Comparison of ENCODE assay signal across 33 cellular contexts in genomic region chr1:200458780-200459179, GRCh38.
"Had no signal": no experiment of that assay in that cellular context is flagged by ENCODE, and none has a peak within 500 bp of the region (broad histone marks: within the 10 kb centered on the region; RNA-seq: fewer than 3 reads in every experiment).

No MANE protein-coding gene starts in this region.

- H3K9me3 Mint-ChIP-seq: activated B cell treated with CpG ODN at 0.5 μM for 24 hours; activated CD4-positive, alpha-beta memory T cell treated with anti-CD3 and anti-CD28 coated beads for 36 hours; activated CD4-positive, alpha-beta T cell treated with anti-CD3 and anti-CD28 coated beads, Interleukin-2, amount 10 ng/mL, durations not matched to agents 24 days and 14 days; activated CD8-positive, alpha-beta T cell treated with anti-CD3 and anti-CD28 coated beads for 36 hours; activated naive CD4-positive, alpha-beta T cell treated with anti-CD3 and anti-CD28 coated beads, Interleukin-2, amount 10 ng/mL, durations not matched to agents 7 days and 5 days; activated naive CD4-positive, alpha-beta T cell treated with anti-CD3 and anti-CD28 coated beads, Interleukin-2, amount 50 U/mL, for 24 hours; activated naive CD8-positive, alpha-beta T cell treated with anti-CD3 and anti-CD28 coated beads, Interleukin-2, amount 10 ng/mL, durations not matched to agents 7 days and 5 days; activated naive CD8-positive, alpha-beta T cell treated with anti-CD3 and anti-CD28 coated beads, Interleukin-2, amount 50 U/mL, for 24 hours; activated T-cell treated with anti-CD3 and anti-CD28 coated beads, Interleukin-2, amount 50 U/mL, for 24 hours; activated T-helper 2 cell treated with anti-CD3 and anti-CD28 coated beads, Interferon-gamma antibody, Interleukin-2, Interleukin-4, amounts not matched to agents 10 μg/mL and 5 μg/mL and 100 μg/mL, durations not matched to agents 14 hours and 24 hours and 36 hours; brain; central memory CD8-positive, alpha-beta T cell; T-helper 1 cell treated with Interleukin-12 subunit alpha and Interleukin-12 subunit beta and Interleukin-4 antibody, amounts not matched to agents 30 μg/mL and 1 μg/mL, for 36 hours; T-helper 2 cell treated with Interferon-gamma antibody and Interleukin-4, amounts not matched to agents 5 μg/mL and 100 μg/mL, for 36 hours had no signal

- H3K27me3 Mint-ChIP-seq: activated B cell treated with CpG ODN at 0.5 μM for 24 hours; activated CD8-positive, alpha-beta T cell treated with anti-CD3 and anti-CD28 coated beads for 36 hours; activated naive CD4-positive, alpha-beta T cell treated with anti-CD3 and anti-CD28 coated beads, Interleukin-2, amount 10 ng/mL, durations not matched to agents 7 days and 5 days; activated naive CD4-positive, alpha-beta T cell treated with anti-CD3 and anti-CD28 coated beads, Interleukin-2, amount 50 U/mL, for 24 hours; activated naive CD8-positive, alpha-beta T cell; activated naive CD8-positive, alpha-beta T cell treated with anti-CD3 and anti-CD28 coated beads, Interleukin-2, amount 50 U/mL, for 24 hours; activated T-cell treated with anti-CD3 and anti-CD28 coated beads, Interleukin-2, amount 50 U/mL, for 24 hours; brain; central memory CD8-positive, alpha-beta T cell had no signal

- H3K9me3 ChIP-seq: ascending aorta had no signal

- H3K4me1 Mint-ChIP-seq: activated CD4-positive, alpha-beta T cell treated with anti-CD3 and anti-CD28 coated beads, Interleukin-2, amount 10 ng/mL, durations not matched to agents 24 days and 14 days; activated naive CD4-positive, alpha-beta T cell treated with anti-CD3 and anti-CD28 coated beads, Interleukin-2, amount 10 ng/mL, durations not matched to agents 7 days and 5 days; activated naive CD4-positive, alpha-beta T cell treated with anti-CD3 and anti-CD28 coated beads, Interleukin-2, amount 50 U/mL, for 24 hours; activated naive CD8-positive, alpha-beta T cell treated with anti-CD3 and anti-CD28 coated beads, Interleukin-2, amount 10 ng/mL, durations not matched to agents 7 days and 5 days; activated naive CD8-positive, alpha-beta T cell treated with anti-CD3 and anti-CD28 coated beads, Interleukin-2, amount 50 U/mL, for 24 hours; brain; central memory CD8-positive, alpha-beta T cell had no signal

- H3K27ac Mint-ChIP-seq: activated B cell treated with CpG ODN at 0.5 μM for 24 hours; activated CD4-positive, alpha-beta memory T cell treated with anti-CD3 and anti-CD28 coated beads for 36 hours; activated CD4-positive, alpha-beta T cell treated with anti-CD3 and anti-CD28 coated beads, Interleukin-2, amount 10 ng/mL, durations not matched to agents 24 days and 14 days; activated CD8-positive, alpha-beta T cell treated with anti-CD3 and anti-CD28 coated beads for 36 hours; activated naive CD4-positive, alpha-beta T cell treated with anti-CD3 and anti-CD28 coated beads, Interleukin-2, amount 10 ng/mL, durations not matched to agents 7 days and 5 days; activated naive CD4-positive, alpha-beta T cell treated with anti-CD3 and anti-CD28 coated beads, Interleukin-2, amount 50 U/mL, for 24 hours; activated naive CD8-positive, alpha-beta T cell; activated naive CD8-positive, alpha-beta T cell treated with anti-CD3 and anti-CD28 coated beads, Interleukin-2, amount 10 ng/mL, durations not matched to agents 7 days and 5 days; activated naive CD8-positive, alpha-beta T cell treated with anti-CD3 and anti-CD28 coated beads, Interleukin-2, amount 50 U/mL, for 24 hours; activated T-cell treated with anti-CD3 and anti-CD28 coated beads, Interleukin-2, amount 50 U/mL, for 24 hours; activated T-helper 2 cell treated with anti-CD3 and anti-CD28 coated beads, Interferon-gamma antibody, Interleukin-2, Interleukin-4, amounts not matched to agents 10 μg/mL and 5 μg/mL and 100 μg/mL, durations not matched to agents 14 hours and 24 hours and 36 hours; brain; T-helper 1 cell treated with Interleukin-12 subunit alpha and Interleukin-12 subunit beta and Interleukin-4 antibody, amounts not matched to agents 30 μg/mL and 1 μg/mL, for 36 hours; T-helper 2 cell treated with Interferon-gamma antibody and Interleukin-4, amounts not matched to agents 5 μg/mL and 100 μg/mL, for 36 hours had no signal

- H3K36me3 ChIP-seq: ascending aorta, cardiac muscle cell had no signal

- H3K27ac ChIP-seq: ascending aorta, cardiac muscle cell, VCaP had no signal

- ATAC-seq: activated CD8-positive, alpha-beta T cell treated with anti-CD3 and anti-CD28 coated beads for 36 hours; activated naive CD8-positive, alpha-beta T cell treated with anti-CD3 and anti-CD28 coated beads, Interleukin-2, amount 50 U/mL, for 24 hours had no signal

- H3K4me3 ChIP-seq: ascending aorta, cardiac muscle cell had no signal

- H3K4me3 Mint-ChIP-seq: activated B cell treated with CpG ODN at 0.5 μM for 24 hours; activated CD4-positive, alpha-beta memory T cell treated with anti-CD3 and anti-CD28 coated beads for 36 hours; activated CD4-positive, alpha-beta T cell treated with anti-CD3 and anti-CD28 coated beads, Interleukin-2, amount 10 ng/mL, durations not matched to agents 24 days and 14 days; activated CD8-positive, alpha-beta T cell treated with anti-CD3 and anti-CD28 coated beads for 36 hours; activated naive CD4-positive, alpha-beta T cell treated with anti-CD3 and anti-CD28 coated beads, Interleukin-2, amount 10 ng/mL, durations not matched to agents 7 days and 5 days; activated naive CD4-positive, alpha-beta T cell treated with anti-CD3 and anti-CD28 coated beads, Interleukin-2, amount 50 U/mL, for 24 hours; activated naive CD8-positive, alpha-beta T cell; activated naive CD8-positive, alpha-beta T cell treated with anti-CD3 and anti-CD28 coated beads, Interleukin-2, amount 10 ng/mL, durations not matched to agents 7 days and 5 days; activated naive CD8-positive, alpha-beta T cell treated with anti-CD3 and anti-CD28 coated beads, Interleukin-2, amount 50 U/mL, for 24 hours; activated T-cell treated with anti-CD3 and anti-CD28 coated beads, Interleukin-2, amount 50 U/mL, for 24 hours; brain; central memory CD8-positive, alpha-beta T cell; T-helper 1 cell treated with Interleukin-12 subunit alpha and Interleukin-12 subunit beta and Interleukin-4 antibody, amounts not matched to agents 30 μg/mL and 1 μg/mL, for 36 hours; T-helper 2 cell treated with Interferon-gamma antibody and Interleukin-4, amounts not matched to agents 5 μg/mL and 100 μg/mL, for 36 hours had no signal

- H3K27me3 ChIP-seq: ascending aorta, cardiac muscle cell had no signal

- H3K4me1 ChIP-seq: ascending aorta had no signal

- DNase-seq: activated B cell treated with CpG ODN at 0.5 μM for 24 hours; activated CD4-positive, alpha-beta memory T cell treated with anti-CD3 and anti-CD28 coated beads for 36 hours; activated CD4-positive, alpha-beta T cell treated with anti-CD3 and anti-CD28 coated beads for 4 hours; activated CD4-positive, alpha-beta T cell treated with anti-CD3 and anti-CD28 coated beads, Interleukin-2, amount 10 ng/mL, durations not matched to agents 24 days and 14 days; activated CD4-positive, alpha-beta T cell treated with anti-CD3 and anti-CD28 coated beads, Interleukin-2, amount 50 U/mL, for 1 hour; activated CD4-positive, alpha-beta T cell treated with anti-CD3 and anti-CD28 coated beads, Interleukin-2, amount 50 U/mL, for 4 hours; activated CD4-positive, CD25-positive, alpha-beta regulatory T cell treated with anti-CD3 and anti-CD28 coated beads, Interleukin-2, amount 50 U/mL, for 72 hours; activated CD8-positive, alpha-beta memory T cell treated with anti-CD3 and anti-CD28 coated beads, Interleukin-2, amount 50 U/mL, for 4 hours; activated CD8-positive, alpha-beta T cell treated with anti-CD3 and anti-CD28 coated beads for 36 hours; activated effector memory CD4-positive, alpha-beta T cell treated with Interleukin-2 at 50 U/mL for 16 hours; activated gamma-delta T cell; activated naive CD4-positive, alpha-beta T cell treated with anti-CD3 and anti-CD28 coated beads, Interleukin-2, amount 10 ng/mL, durations not matched to agents 7 days and 5 days; activated naive CD4-positive, alpha-beta T cell treated with Interleukin-2 at 50 U/mL for 16 hours; activated naive CD8-positive, alpha-beta T cell treated with anti-CD3 and anti-CD28 coated beads, Interleukin-2, amount 10 ng/mL, durations not matched to agents 7 days and 5 days; activated naive CD8-positive, alpha-beta T cell treated with anti-CD3 and anti-CD28 coated beads, Interleukin-2, amount 50 U/mL, for 24 hours; activated T-cell treated with anti-CD3 and anti-CD28 coated beads, Interleukin-2, amount 50 U/mL, for 24 hours; activated T-cell treated with anti-CD3 and anti-CD28 coated beads, Interleukin-2, amount 50 U/mL, for 48 hours; amygdala; anterior cingulate cortex; caudate nucleus; cerebellar nuclear complex; T-helper 2 cell; T-helper 9 cell had no signal

- H3K36me3 Mint-ChIP-seq: activated CD4-positive, alpha-beta memory T cell treated with anti-CD3 and anti-CD28 coated beads for 36 hours; activated naive CD4-positive, alpha-beta T cell treated with anti-CD3 and anti-CD28 coated beads, Interleukin-2, amount 10 ng/mL, durations not matched to agents 7 days and 5 days; activated naive CD4-positive, alpha-beta T cell treated with anti-CD3 and anti-CD28 coated beads, Interleukin-2, amount 50 U/mL, for 24 hours; activated naive CD8-positive, alpha-beta T cell; activated naive CD8-positive, alpha-beta T cell treated with anti-CD3 and anti-CD28 coated beads, Interleukin-2, amount 10 ng/mL, durations not matched to agents 7 days and 5 days; brain had no signal
